Comparison of ENCODE assay signal across 10 cellular contexts in genomic region chr12:93387780-93388179, GRCh38. TPM values are rescaled to one million over a fixed set of nuclear protein-coding genes. Genes with fewer than 3 reads are reported as not detected.
DNase-seq lines count a peak whose midpoint lies in the region; ATAC-seq and TF ChIP-seq lines count a peak whose summit lies in the region.
"Had no signal": no experiment of that assay in that cellular context is flagged by ENCODE, and none has a peak within 500 bp of the region (broad histone marks: within the 10 kb centered on the region; RNA-seq: fewer than 3 reads in every experiment).

No MANE protein-coding gene starts in this region.

- 68% methylated on average over 2 of the region's 2 CpGs for WGBS in SK-N-SH (ENCODE audit: low lambda C conversion rate)

- H3K27me3 ChIP-seq in SK-N-SH (ENCODE audit: insufficient read depth) (no peaks in the 10 kb centered on the region), MG63 (no peaks in the 10 kb centered on the region)

- H3K9ac ChIP-seq in SK-N-SH, result no peak overlapping the region

- H2AFZ ChIP-seq in SK-N-SH (ENCODE audit: low read depth), result no peak overlapping the region

- TF ChIP-seq RAD21 in SK-N-SH (IDR thresholded peaks at IDR 0.05; ENCODE audit: low read length), result no peak

- TF ChIP-seq EP300 in SK-N-SH (IDR thresholded peaks at IDR 0.05; ENCODE audit: borderline replicate concordance in 1 of 2, low read depth in 1 of 2, low read length in 1 of 2), result no peak

- POLR2A ChIA-PET in SK-N-SH (lab: Yijun Ruan, JAX), result no interaction called here

- peaks cover 2 to 13% of the 10 kb centered on the region in 2 experiments; a peak in 2 of 4 replicates for H3K4me1 ChIP-seq in SK-N-SH (ENCODE audit: control insufficient read depth in 1 of 2, insufficient read depth in 2 of 2, low read depth in 1 of 2, low read length in 1 of 2)

- peaks cover 96% of the 10 kb centered on the region for H3K79me2 ChIP-seq in SK-N-SH (ENCODE audit: insufficient read depth)

- DNase-seq in SK-N-SH, result no peak
- DNase-seq in MG63, result peak; percentile 60
- peak; percentile 48 to 74 for DNase-seq in erythroblast (lab: John Stamatoyannopoulos, UW)
- DNase-seq in stimulated activated CD4-positive, alpha-beta T cell treated with anti-CD3 and anti-CD28 coated beads, Interleukin-4, amount 100 ng/mL, for 48 hours (ENCODE audit: low read depth in 2 of 2), result peak; percentile 49 to 70
- no peak for DNase-seq in NOMO-1 treated with DMSO at 0.1 percent for 48 hours (lab: John Stamatoyannopoulos, UW; ENCODE audit: unreplicated experiment)
- DNase-seq in NCI-H1930 (lab: John Stamatoyannopoulos, UW), result no peak
- DNase-seq: Karpas-422 had no signal

- H3K4me2 ChIP-seq in SK-N-SH, result peak overlapping the region; percentile 25; the same call in 1 of the 2 replicates

- no peak for TF ChIP-seq CTCF in SK-N-SH (IDR thresholded peaks at IDR 0.05)

- no peak for ATAC-seq in SK-N-SH treated with all-trans-retinoic acid at 6 μM for 48 hours
- no peak for ATAC-seq in GM21423 (IDR thresholded peaks at IDR 0.05; ENCODE audit: unreplicated experiment)

- no peaks in the 10 kb centered on the region for H3K9me2 ChIP-seq in SK-N-SH

- peaks cover 6% of the 10 kb centered on the region for H3F3A ChIP-seq in SK-N-SH (replicated peaks; ENCODE audit: insufficient read depth)

- peaks cover 13 to 29% of the 10 kb centered on the region in 2 experiments for H3K36me3 ChIP-seq in SK-N-SH (replicated peaks in 1 of 2; ENCODE audit: control insufficient read depth in 1 of 2, insufficient read depth in 2 of 2, low read length in 1 of 2)
- H3K36me3 ChIP-seq in MG63, result peaks cover 24% of the 10 kb centered on the region

- H3K4me3 ChIP-seq in SK-N-SH (ENCODE audit: low read depth in 2 of 2, low read length in 1 of 2), result no peak overlapping the region
- no peak overlapping the region for H3K4me3 ChIP-seq in MG63

- no peaks in the 10 kb centered on the region for H3K9me3 ChIP-seq in SK-N-SH
- no peaks in the 10 kb centered on the region for H3K9me3 ChIP-seq in MG63

- no peak for TF ChIP-seq POLR2A in erythroblast (IDR thresholded peaks at IDR 0.05; ENCODE audit: low read length)

- H3K27ac ChIP-seq in SK-N-SH (ENCODE audit: low read depth in 2 of 2, low read length in 1 of 2), result peak overlapping the region in 1 of 2 experiments; percentile 44; a peak in 1 of 4 replicates
- H3K27ac ChIP-seq: 22Rv1 had no signal

- CTCF ChIA-PET in SK-N-SH (lab: Yijun Ruan, JAX), result interaction anchor here (1.3 to 6.1 kb wide), 3 partner anchors 10 to 400 kb away, joined by 4 to 34 read pairs (median 25); no protein-coding TSS in a partner anchor

- peaks cover 93% of the 10 kb centered on the region for H4K20me1 ChIP-seq in SK-N-SH (ENCODE audit: insufficient read depth)

TF ChIP-seq in SK-N-SH, 30 proteins besides CTCF, POLR2A, EP300 and RAD21:
- TF ChIP-seq USF2 (IDR thresholded peaks at IDR 0.05; ENCODE audit: borderline replicate concordance, low read depth, low read length) (no peak), FOSL2 (IDR thresholded peaks at IDR 0.05; ENCODE audit: borderline replicate concordance, low read depth) (peak; percentile 34; the same call in 1 of the 2 replicates), TAF1 (IDR thresholded peaks at IDR 0.05; ENCODE audit: borderline replicate concordance, low read depth, low read length) (no peak), TCF12 (IDR thresholded peaks at IDR 0.05) (peak; percentile 37)

TF ChIP-seq in SK-N-SH treated with all-trans-retinoic acid at 6 μM for 48 hours, 23 proteins besides CTCF, POLR2A, EP300 and RAD21:
- TF ChIP-seq, protein P1, sequence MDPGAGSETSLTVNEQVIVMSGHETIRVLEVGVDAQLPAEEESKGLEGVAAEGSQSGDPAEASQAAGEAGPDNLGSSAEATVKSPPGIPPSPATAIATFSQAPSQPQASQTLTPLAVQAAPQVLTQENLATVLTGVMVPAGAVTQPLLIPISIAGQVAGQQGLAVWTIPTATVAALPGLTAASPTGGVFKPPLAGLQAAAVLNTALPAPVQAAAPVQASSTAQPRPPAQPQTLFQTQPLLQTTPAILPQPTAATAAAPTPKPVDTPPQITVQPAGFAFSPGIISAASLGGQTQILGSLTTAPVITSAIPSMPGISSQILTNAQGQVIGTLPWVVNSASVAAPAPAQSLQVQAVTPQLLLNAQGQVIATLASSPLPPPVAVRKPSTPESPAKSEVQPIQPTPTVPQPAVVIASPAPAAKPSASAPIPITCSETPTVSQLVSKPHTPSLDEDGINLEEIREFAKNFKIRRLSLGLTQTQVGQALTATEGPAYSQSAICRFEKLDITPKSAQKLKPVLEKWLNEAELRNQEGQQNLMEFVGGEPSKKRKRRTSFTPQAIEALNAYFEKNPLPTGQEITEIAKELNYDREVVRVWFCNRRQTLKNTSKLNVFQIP (CRISPR knock-in tag; IDR thresholded peaks at IDR 0.05; ENCODE audit: borderline replicate concordance, low read depth), result no peak
- no peak for TF ChIP-seq TOX (CRISPR knock-in tag; IDR thresholded peaks at IDR 0.05; ENCODE audit: borderline replicate concordance)
- no peak for TF ChIP-seq BACH2 (CRISPR knock-in tag; IDR thresholded peaks at IDR 0.05; ENCODE audit: borderline replicate concordance)
- no peak for TF ChIP-seq ZNF8 (CRISPR knock-in tag; IDR thresholded peaks at IDR 0.05)
- no peak for TF ChIP-seq ARNTL (CRISPR knock-in tag; IDR thresholded peaks at IDR 0.05; ENCODE audit: borderline replicate concordance, low read depth)
- TF ChIP-seq ZFP30 (CRISPR knock-in tag; IDR thresholded peaks at IDR 0.05), result no peak
- no peak for TF ChIP-seq CSRNP3 (CRISPR knock-in tag; IDR thresholded peaks at IDR 0.05)
- TF ChIP-seq, protein P2, sequence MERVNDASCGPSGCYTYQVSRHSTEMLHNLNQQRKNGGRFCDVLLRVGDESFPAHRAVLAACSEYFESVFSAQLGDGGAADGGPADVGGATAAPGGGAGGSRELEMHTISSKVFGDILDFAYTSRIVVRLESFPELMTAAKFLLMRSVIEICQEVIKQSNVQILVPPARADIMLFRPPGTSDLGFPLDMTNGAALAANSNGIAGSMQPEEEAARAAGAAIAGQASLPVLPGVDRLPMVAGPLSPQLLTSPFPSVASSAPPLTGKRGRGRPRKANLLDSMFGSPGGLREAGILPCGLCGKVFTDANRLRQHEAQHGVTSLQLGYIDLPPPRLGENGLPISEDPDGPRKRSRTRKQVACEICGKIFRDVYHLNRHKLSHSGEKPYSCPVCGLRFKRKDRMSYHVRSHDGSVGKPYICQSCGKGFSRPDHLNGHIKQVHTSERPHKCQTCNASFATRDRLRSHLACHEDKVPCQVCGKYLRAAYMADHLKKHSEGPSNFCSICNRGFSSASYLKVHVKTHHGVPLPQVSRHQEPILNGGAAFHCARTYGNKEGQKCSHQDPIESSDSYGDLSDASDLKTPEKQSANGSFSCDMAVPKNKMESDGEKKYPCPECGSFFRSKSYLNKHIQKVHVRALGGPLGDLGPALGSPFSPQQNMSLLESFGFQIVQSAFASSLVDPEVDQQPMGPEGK (CRISPR knock-in tag; IDR thresholded peaks at IDR 0.05; ENCODE audit: borderline replicate concordance), result no peak
- TF ChIP-seq OSR1 (CRISPR knock-in tag; IDR thresholded peaks at IDR 0.05), result no peak
- no peak for TF ChIP-seq ZNF565 (CRISPR knock-in tag; conservative IDR thresholded peaks at IDR 0.05; ENCODE audit: low read depth)
- TF ChIP-seq, protein P3, sequence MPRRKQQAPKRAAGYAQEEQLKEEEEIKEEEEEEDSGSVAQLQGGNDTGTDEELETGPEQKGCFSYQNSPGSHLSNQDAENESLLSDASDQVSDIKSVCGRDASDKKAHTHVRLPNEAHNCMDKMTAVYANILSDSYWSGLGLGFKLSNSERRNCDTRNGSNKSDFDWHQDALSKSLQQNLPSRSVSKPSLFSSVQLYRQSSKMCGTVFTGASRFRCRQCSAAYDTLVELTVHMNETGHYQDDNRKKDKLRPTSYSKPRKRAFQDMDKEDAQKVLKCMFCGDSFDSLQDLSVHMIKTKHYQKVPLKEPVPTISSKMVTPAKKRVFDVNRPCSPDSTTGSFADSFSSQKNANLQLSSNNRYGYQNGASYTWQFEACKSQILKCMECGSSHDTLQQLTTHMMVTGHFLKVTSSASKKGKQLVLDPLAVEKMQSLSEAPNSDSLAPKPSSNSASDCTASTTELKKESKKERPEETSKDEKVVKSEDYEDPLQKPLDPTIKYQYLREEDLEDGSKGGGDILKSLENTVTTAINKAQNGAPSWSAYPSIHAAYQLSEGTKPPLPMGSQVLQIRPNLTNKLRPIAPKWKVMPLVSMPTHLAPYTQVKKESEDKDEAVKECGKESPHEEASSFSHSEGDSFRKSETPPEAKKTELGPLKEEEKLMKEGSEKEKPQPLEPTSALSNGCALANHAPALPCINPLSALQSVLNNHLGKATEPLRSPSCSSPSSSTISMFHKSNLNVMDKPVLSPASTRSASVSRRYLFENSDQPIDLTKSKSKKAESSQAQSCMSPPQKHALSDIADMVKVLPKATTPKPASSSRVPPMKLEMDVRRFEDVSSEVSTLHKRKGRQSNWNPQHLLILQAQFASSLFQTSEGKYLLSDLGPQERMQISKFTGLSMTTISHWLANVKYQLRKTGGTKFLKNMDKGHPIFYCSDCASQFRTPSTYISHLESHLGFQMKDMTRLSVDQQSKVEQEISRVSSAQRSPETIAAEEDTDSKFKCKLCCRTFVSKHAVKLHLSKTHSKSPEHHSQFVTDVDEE (CRISPR knock-in tag; IDR thresholded peaks at IDR 0.05), result no peak
- no peak for TF ChIP-seq ESRRG (CRISPR knock-in tag; IDR thresholded peaks at IDR 0.05)
- no peak for TF ChIP-seq ISL1 (CRISPR knock-in tag; IDR thresholded peaks at IDR 0.05)
- no peak for TF ChIP-seq ZC3H10 (CRISPR knock-in tag; IDR thresholded peaks at IDR 0.05)
TF ChIP-seq in SK-N-SH treated with all-trans-retinoic acid at 6 μM for 48 hours: peak in this region for 0.

RNA-seq across cellular contexts. Expression of gene NUDT4, which starts 10.1 kb away (rescaled TPM):
- 19.8 and 26.0 TPM in 2 replicates for polyA plus RNA-seq in SK-N-SH (2012; rRNA removed)
- polyA plus RNA-seq in SK-N-SH (2012; cell fraction: cytosol; rRNA removed), result 31.6 and 41.1 TPM in 2 replicates
- 10.8 and 16.7 TPM in 2 replicates for polyA plus RNA-seq in SK-N-SH (2012; cell fraction: nucleus; rRNA removed)
- total RNA-seq in MG63 (2014; rRNA removed; shearing (Covaris generic); ENCODE audit: low replicate concordance), result 45.9 and 53.3 TPM in 2 replicates

RNA-seq across cellular contexts. Expression of gene UBE2N, which starts 54.0 kb away (rescaled TPM):
- polyA plus RNA-seq in SK-N-SH (2012; rRNA removed), result 102 and 121 TPM in 2 replicates
- 128 and 131 TPM in 2 replicates for polyA plus RNA-seq in SK-N-SH (2012; cell fraction: cytosol; rRNA removed)
- 39.9 and 65.6 TPM in 2 replicates for polyA plus RNA-seq in SK-N-SH (2012; cell fraction: nucleus; rRNA removed)
- 69.7 and 115 TPM in 2 replicates for total RNA-seq in MG63 (2014; rRNA removed; shearing (Covaris generic); ENCODE audit: low replicate concordance)

Comparison
In these comparisons a context has a peak if more than half of its experiments do, and no peak if none do; other contexts are left out.
1. DNase-seq: peak in MG63 (single experiment), erythroblast (2 of 2) and stimulated activated CD4-positive, alpha-beta T cell treated with anti-CD3 and anti-CD28 coated beads, Interleukin-4, amount 100 ng/mL, for 48 hours (2 of 2); none in SK-N-SH (single experiment), NOMO-1 treated with DMSO at 0.1 percent for 48 hours (single experiment) and NCI-H1930 (0 of 2).